8 cellular contexts compared by ENCODE assay signal in genomic region chr14:77022219-77022852, GRCh38. TPM values are rescaled to one million over a fixed set of nuclear protein-coding genes. Genes with fewer than 3 reads are reported as not detected.
DNase-seq lines count a peak whose midpoint lies in the region; ATAC-seq and TF ChIP-seq lines count a peak whose summit lies in the region.

No MANE protein-coding gene starts in this region.

- peak overlapping the region in 36 of 59 donors; percentile 9 to 94 (median 84) for H3K4me3 ChIP-seq in dorsolateral prefrontal cortex

- peak; percentile 61 to 63 for DNase-seq in NCI-H187 (lab: John Stamatoyannopoulos, UW)
- no peak for DNase-seq in dorsolateral prefrontal cortex
- DNase-seq in stimulated activated naive CD8-positive, alpha-beta T cell treated with anti-CD3 and anti-CD28 coated beads, Interleukin-15, Interleukin-2, amounts not matched to agents 100 U/mL and 50 U/mL, for 24 hours, result no peak
- DNase-seq in ureter (ENCODE audit: low spot score), result no peak
- no peak for DNase-seq in SIG-M5 (lab: John Stamatoyannopoulos, UW)

- intact Hi-C loops in dorsolateral prefrontal cortex (cut with DNase I), result no loop called here

- no peak for TF ChIP-seq CTCF in C4-2B (conservative IDR thresholded peaks at IDR 0.05)
- no peak for TF ChIP-seq CTCF in dorsolateral prefrontal cortex (IDR thresholded peaks at IDR 0.05 in 54 of 56, conservative IDR thresholded peaks at IDR 0.05 in 2 of 56; ENCODE audit: low read depth in 1 of 56, partially characterized antibody in 56 of 56)

- H3K27me3 ChIP-seq in dorsolateral prefrontal cortex, result no peaks in the 10 kb centered on the region

- ATAC-seq in GM19395 (IDR thresholded peaks at IDR 0.05; ENCODE audit: unreplicated experiment) (peak; percentile 65), HG02571 (IDR thresholded peaks at IDR 0.05; ENCODE audit: unreplicated experiment) (no peak)
- ATAC-seq in stimulated activated naive CD8-positive, alpha-beta T cell treated with anti-CD3 and anti-CD28 coated beads, Interleukin-15, Interleukin-2, amounts not matched to agents 100 U/mL and 50 U/mL, for 24 hours, result peak; percentile 28

- H3K27ac ChIP-seq in C4-2B, result peak overlapping the region; percentile 83
- H3K27ac ChIP-seq in dorsolateral prefrontal cortex, result peak overlapping the region in 44 of 59 donors; percentile 1 to 100 (median 80)

RNA-seq across cellular contexts. Expression of gene IRF2BPL, which starts 6.2 kb away (rescaled TPM):
- total RNA-seq in dorsolateral prefrontal cortex (10 to 100 TPM; 30.1 to 62.8 (median 41.3) TPM), ureter (77.2 TPM)

Comparison
In these comparisons a context has a peak if more than half of its experiments do, and no peak if none do; other contexts are left out.
1. DNase-seq: peak in NCI-H187 (2 of 2); none in dorsolateral prefrontal cortex (0 of 10), stimulated activated naive CD8-positive, alpha-beta T cell treated with anti-CD3 and anti-CD28 coated beads, Interleukin-15, Interleukin-2, amounts not matched to agents 100 U/mL and 50 U/mL, for 24 hours (single experiment), ureter (single experiment) and SIG-M5 (single experiment).